14 cellular contexts compared by ENCODE assay signal in genomic region chr1:61746768-61747167, GRCh38. TPM values are rescaled to one million over a fixed set of nuclear protein-coding genes. Genes with fewer than 3 reads are reported as not detected.
A peak's percentile ranks its signal among the peaks of the same experiment; 100 is the strongest.
DNase-seq lines count a peak whose midpoint lies in the region; ATAC-seq, FAIRE-seq and TF ChIP-seq lines count a peak whose summit lies in the region.
"Had no signal": no experiment of that assay in that cellular context is flagged by ENCODE, and none has a peak within 500 bp of the region (broad histone marks: within the 10 kb centered on the region; RNA-seq: fewer than 3 reads in every experiment).

No MANE protein-coding gene starts in this region.

- H3K4me1 ChIP-seq in skeletal muscle satellite cell (ENCODE audit: control insufficient read depth, insufficient read depth, low read length): peaks cover 17% of the 10 kb centered on the region

- ATAC-seq in HG03457 (IDR thresholded peaks at IDR 0.05; ENCODE audit: unreplicated experiment): no peak
- ATAC-seq: stimulated activated naive CD8-positive, alpha-beta T cell treated with anti-CD3 and anti-CD28 coated beads, Interleukin-15, amount 100 ng/mL, for 72 hours had no signal

- peaks cover 2% of the 10 kb centered on the region for H3K27me3 Mint-ChIP-seq in HFFc6 (ENCODE audit: insufficient read depth)
- H3K27me3 Mint-ChIP-seq: stimulated activated naive CD8-positive, alpha-beta T cell treated with anti-CD3 and anti-CD28 coated beads, Interleukin-15, amount 100 ng/mL, for 72 hours had no signal

- no peaks in the 10 kb centered on the region for H3K36me3 ChIP-seq in skeletal muscle satellite cell (ENCODE audit: insufficient read depth, low read length)
- H3K36me3 ChIP-seq: SJSA1 had no signal

- H3K4me3 ChIP-seq in fibroblast of the aortic adventitia (ENCODE audit: low read depth, low read length) (peak overlapping the region; percentile 0), skeletal muscle satellite cell (ENCODE audit: low read length) (peak overlapping the region; percentile 1)
- H3K4me3 ChIP-seq: SJSA1 had no signal

- H3K27me3 ChIP-seq in skeletal muscle satellite cell (ENCODE audit: control insufficient read depth, insufficient read depth, low read length): no peaks in the 10 kb centered on the region
- H3K27me3 ChIP-seq: SJSA1 had no signal

- peak overlapping the region; percentile 69 for H3K27ac Mint-ChIP-seq in HFFc6

- no peak overlapping the region; the same call in none of the 2 replicates for H3K4me3 Mint-ChIP-seq in HFFc6

- no peaks in the 10 kb centered on the region for H3K9me3 ChIP-seq in skeletal muscle satellite cell (replicated peaks; ENCODE audit: low read length)
- H3K9me3 ChIP-seq: SJSA1 had no signal

- DNase-seq in HFFc6: no peak
- peak; percentile 66 for DNase-seq in fibroblast of the aortic adventitia (ENCODE audit: low read depth)
- no peak for DNase-seq in GOT3 (lab: John Stamatoyannopoulos, UW)
- DNase-seq in activated CD8-positive, alpha-beta memory T cell treated with anti-CD3 and anti-CD28 coated beads, Interleukin-2, amount 50 U/mL, for 4 hours: no peak
- no peak for DNase-seq in H54 (ENCODE audit: insufficient read length, low spot score)
- DNase-seq: activated CD4-positive, alpha-beta T cell treated with anti-CD3 and anti-CD28 coated beads, Interleukin-2, amount 50 U/mL, for 4 hours; amniotic stem cell; EL; stimulated activated naive CD8-positive, alpha-beta T cell treated with anti-CD3 and anti-CD28 coated beads, Interleukin-15, amount 100 ng/mL, for 72 hours had no signal

- no peaks in the 10 kb centered on the region for H3K36me3 Mint-ChIP-seq in HFFc6 (ENCODE audit: low read depth)

- no peak for TF ChIP-seq CTCF in HFFc6 (IDR thresholded peaks at IDR 0.05)
- TF ChIP-seq CTCF in VCaP (conservative IDR thresholded peaks at IDR 0.05): no peak
- no peak for TF ChIP-seq CTCF in fibroblast of the aortic adventitia (IDR thresholded peaks at IDR 0.05; ENCODE audit: insufficient read depth, low read length)

- H3K4me2 ChIP-seq in skeletal muscle satellite cell (ENCODE audit: low read length): peak overlapping the region; percentile 37

- no peak overlapping the region for H3K9ac ChIP-seq in skeletal muscle satellite cell (ENCODE audit: low read depth, low read length)

- H3K27ac ChIP-seq in VCaP: peak overlapping the region; percentile 5; the same call in 1 of the 2 replicates
- H3K27ac ChIP-seq: SJSA1 had no signal

- H3K4me1 Mint-ChIP-seq in HFFc6 (ENCODE audit: low read depth): peaks cover 44% of the 10 kb centered on the region

- no peak for TF ChIP-seq POLR2A in H54 (IDR thresholded peaks at IDR 0.05; ENCODE audit: low read depth, low read length)

- FAIRE-seq in H54 (lab: Jason Lieb, UNC): no peak
- FAIRE-seq: frontal cortex had no signal

- no peaks in the 10 kb centered on the region for H3K9me3 Mint-ChIP-seq in HFFc6
- H3K9me3 Mint-ChIP-seq: stimulated activated naive CD8-positive, alpha-beta T cell treated with anti-CD3 and anti-CD28 coated beads, Interleukin-15, amount 100 ng/mL, for 72 hours had no signal

RNA-seq across cellular contexts. Expression of gene PATJ, which starts 4.5 kb away (rescaled TPM):
- total RNA-seq in HFFc6 (2021; fragmentation: NEBNext Ultra II Directional; extraction: Animal tissue kit (Norgen Biotek cat#: 25700)): 1 to 10 TPM; 4.7 to 8.0 (median 5.7) TPM
- total RNA-seq in fibroblast of the aortic adventitia (ENCODE audit: low replicate concordance): 8.4 and 14.2 TPM in 2 replicates
- total RNA-seq in skeletal muscle satellite cell (2012; rRNA removed): 1.5 and 2.3 TPM in 2 replicates

RNA-seq across cellular contexts. Expression of gene TM2D1, which starts 21.8 kb away (rescaled TPM):
- total RNA-seq in HFFc6 (2021; fragmentation: NEBNext Ultra II Directional; extraction: Animal tissue kit (Norgen Biotek cat#: 25700)): 10 to 100 TPM; 39.1 to 49.0 (median 40.4) TPM
- total RNA-seq in fibroblast of the aortic adventitia (ENCODE audit: low replicate concordance): 55.0 and 89.8 TPM in 2 replicates
- 35.2 and 37.8 TPM in 2 replicates for total RNA-seq in skeletal muscle satellite cell (2012; rRNA removed)
